Comparison of ENCODE assay signal across 8 cellular contexts in the genomic region with DNA sequence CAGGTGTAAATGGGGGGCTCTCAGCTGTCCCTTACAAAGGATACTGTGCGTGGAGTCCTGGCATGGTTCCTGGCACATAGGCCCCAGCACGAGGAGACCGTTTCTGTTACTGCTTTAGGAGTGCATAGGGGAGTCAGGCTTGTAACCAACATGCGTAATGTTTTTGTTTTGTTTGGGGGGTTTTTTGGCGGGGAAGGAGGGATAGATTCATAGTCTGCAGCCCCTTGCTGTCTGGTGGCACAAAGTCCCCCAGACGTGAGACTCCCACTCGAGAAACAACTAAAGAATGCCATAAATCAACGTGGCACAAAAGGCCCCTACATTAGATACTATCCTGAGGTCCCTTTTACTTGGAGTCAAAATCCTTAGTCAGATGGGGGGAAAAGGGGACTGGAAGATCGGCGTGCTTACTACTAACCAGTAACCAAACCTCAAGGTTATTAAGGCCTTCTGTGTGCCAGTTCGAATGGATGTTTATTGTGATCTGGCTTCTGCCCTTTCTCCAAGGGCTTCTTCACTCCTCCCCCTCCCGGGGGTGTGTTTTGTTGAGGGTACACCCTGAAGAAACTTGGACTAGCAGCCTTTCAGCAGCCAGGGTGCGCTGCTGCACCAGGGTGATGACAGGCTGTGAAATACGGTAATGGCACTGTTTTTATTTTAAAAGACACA. TPM values are rescaled to one million over a fixed set of nuclear protein-coding genes. Genes with fewer than 3 reads are reported as not detected.
DNase-seq lines count a peak whose midpoint lies in the region; ATAC-seq and TF ChIP-seq lines count a peak whose summit lies in the region.

No MANE protein-coding gene starts in this region.

- peak; percentile 90 for DNase-seq in HuH-7.5 (ENCODE audit: low spot score)
- DNase-seq in activated T-cell treated with anti-CD3 and anti-CD28 coated beads for 24 hours (ENCODE audit: low read depth), result peak; percentile 83
- no peak for DNase-seq in epithelial cell of proximal tubule (ENCODE audit: low read depth)
- peak; percentile 73 to 77 for DNase-seq in stimulated activated CD8-positive, alpha-beta memory T cell treated with anti-CD3 and anti-CD28 coated beads, Interleukin-4, amount 100 ng/mL, for 4 hours (ENCODE audit: low read depth in 2 of 2, low spot score in 1 of 2)

- H3K27me3 ChIP-seq in OCI-LY3 (ENCODE audit: low read depth, low read length) (no peaks in the 10 kb centered on the region), mucosa of stomach (ENCODE audit: control insufficient read depth, insufficient read depth, low read length) (no peaks in the 10 kb centered on the region)

- H3K79me2 ChIP-seq in OCI-LY3 (ENCODE audit: low read length), result peaks cover 59% of the 10 kb centered on the region

- peak overlapping the region; percentile 92 for H3K27ac ChIP-seq in C4-2B
- peak overlapping the region; percentile 75 for H3K27ac ChIP-seq in OCI-LY3 (ENCODE audit: low read length)

- peak overlapping the region; percentile 88 for H3K9ac ChIP-seq in OCI-LY3 (ENCODE audit: low read length)
- peak overlapping the region; percentile 88 for H3K9ac ChIP-seq in mucosa of stomach (ENCODE audit: low read length)

- peak overlapping the region; percentile 91 for H3K4me2 ChIP-seq in OCI-LY3 (ENCODE audit: low read length)

- peak; percentile 84 for TF ChIP-seq CTCF in C4-2B (conservative IDR thresholded peaks at IDR 0.05)
- TF ChIP-seq CTCF in OCI-LY3 (IDR thresholded peaks at IDR 0.05; ENCODE audit: low read depth, low read length), result peak; percentile 91
- TF ChIP-seq CTCF in epithelial cell of proximal tubule (conservative IDR thresholded peaks at IDR 0.05; ENCODE audit: low read depth, low read length), result peak; percentile 96

- H3K4me3 ChIP-seq in OCI-LY3 (ENCODE audit: low read length) (peak overlapping the region; percentile 91), epithelial cell of proximal tubule (ENCODE audit: low read depth, low read length) (peak overlapping the region; percentile 92), mucosa of stomach (ENCODE audit: low read length) (peak overlapping the region; percentile 78)

- peak; percentile 25 for ATAC-seq in GM19397 (IDR thresholded peaks at IDR 0.05; ENCODE audit: unreplicated experiment)

- H4K20me1 ChIP-seq in OCI-LY3 (ENCODE audit: insufficient read depth, low read length), result peaks cover 15% of the 10 kb centered on the region

- H2AFZ ChIP-seq in OCI-LY3 (ENCODE audit: low read depth, low read length), result no peak overlapping the region

- H3K4me1 ChIP-seq in OCI-LY3 (ENCODE audit: low read length) (peaks cover 58% of the 10 kb centered on the region), mucosa of stomach (ENCODE audit: control insufficient read depth, insufficient read depth, low read length) (peaks cover 28% of the 10 kb centered on the region)

- H3K36me3 ChIP-seq in OCI-LY3 (replicated peaks; ENCODE audit: low read depth, low read length), result peaks cover 36% of the 10 kb centered on the region
- H3K36me3 ChIP-seq in mucosa of stomach (ENCODE audit: control insufficient read depth, insufficient read depth, low read length), result peaks cover 11% of the 10 kb centered on the region

- H3K9me3 ChIP-seq in OCI-LY3 (ENCODE audit: insufficient read depth, low read length) (no peaks in the 10 kb centered on the region), mucosa of stomach (ENCODE audit: control insufficient read depth, low read length) (no peaks in the 10 kb centered on the region)

RNA-seq across cellular contexts. Expression of a gene that starts 0.9 kb away (rescaled TPM):
- 87.5 and 128 TPM in 2 replicates for total RNA-seq in epithelial cell of proximal tubule

RNA-seq across cellular contexts. Expression of a gene that starts 2.3 kb away (rescaled TPM):
- total RNA-seq in epithelial cell of proximal tubule, result 43.4 and 68.0 TPM in 2 replicates

RNA-seq across cellular contexts. Expression of a gene that starts 34.6 kb away (rescaled TPM):
- total RNA-seq in epithelial cell of proximal tubule, result 0.06 TPM in 1 of 2 replicates, not detected in the other

RNA-seq across cellular contexts. Expression of a gene that starts 48.2 kb away (rescaled TPM):
- total RNA-seq in epithelial cell of proximal tubule, result 3.2 and 3.3 TPM in 2 replicates
